ENCODE assay signal across 1 cellular context in the genomic region with DNA sequence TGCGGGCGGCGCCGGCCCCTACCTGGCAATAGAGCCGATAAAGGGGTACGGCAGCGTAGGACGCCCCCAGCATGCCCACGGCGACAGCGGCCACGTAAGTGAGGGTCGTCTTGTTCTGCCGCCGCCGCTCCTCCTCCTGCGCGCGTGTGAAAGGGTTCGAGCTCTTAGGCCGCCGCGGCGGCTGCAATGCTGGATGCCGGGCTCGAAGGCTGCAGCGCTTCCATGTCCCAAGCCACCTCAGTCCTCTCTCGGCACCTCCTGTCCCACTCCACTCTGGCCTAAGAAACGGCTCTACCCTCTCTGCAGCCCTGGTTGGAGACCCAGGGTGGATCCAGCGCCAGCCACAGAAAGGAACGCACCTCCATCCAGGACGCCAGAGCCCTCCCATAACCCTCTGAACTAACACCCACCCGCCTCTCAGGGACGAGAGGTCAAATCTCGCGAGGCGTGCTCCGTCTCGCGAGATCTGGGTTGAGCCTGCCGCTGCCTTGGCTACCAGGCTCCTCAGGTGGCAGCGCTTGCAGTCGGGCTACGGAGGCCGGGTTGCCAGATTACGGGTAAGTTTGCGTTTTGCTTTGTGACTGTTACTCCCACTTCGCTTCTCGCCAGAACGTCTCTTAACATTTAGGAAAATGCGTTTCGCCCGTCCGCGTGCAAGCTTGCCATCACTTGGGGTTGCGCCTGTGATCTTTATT.
TF ChIP-seq lines count a peak whose summit lies in the region.

COX11 (minus strand) TSS at position 396 of the 695 bp plus-strand sequence; CDS start at position 388, 8 bp downstream.
STXBP4 (plus strand) TSS at position 507 of the 695 bp plus-strand sequence. CDS start 17,455 bp downstream, outside the sequence.

TF ChIP-seq in HepG2, 621 proteins besides CTCF, POLR2A, EP300 and RAD21 (continued from another document and continues in another):
- TF ChIP-seq, protein P1, sequence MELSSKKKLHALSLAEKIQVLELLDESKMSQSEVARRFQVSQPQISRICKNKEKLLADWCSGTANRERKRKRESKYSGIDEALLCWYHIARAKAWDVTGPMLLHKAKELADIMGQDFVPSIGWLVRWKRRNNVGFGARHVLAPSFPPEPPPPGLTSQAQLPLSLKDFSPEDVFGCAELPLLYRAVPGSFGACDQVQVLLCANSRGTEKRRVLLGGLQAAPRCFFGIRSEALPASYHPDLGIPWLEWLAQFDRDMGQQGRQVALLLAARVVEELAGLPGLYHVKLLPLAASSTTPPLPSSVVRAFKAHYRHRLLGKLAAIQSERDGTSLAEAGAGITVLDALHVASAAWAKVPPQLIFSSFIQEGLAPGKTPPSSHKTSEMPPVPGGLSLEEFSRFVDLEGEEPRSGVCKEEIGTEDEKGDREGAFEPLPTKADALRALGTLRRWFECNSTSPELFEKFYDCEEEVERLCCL (CRISPR knock-in tag; IDR thresholded peaks at IDR 0.05; ENCODE audit: borderline replicate concordance) = 0 out of 2 replicates have a peak, but pooled peaks have one; percentile 37
- TF ChIP-seq ZFP37 (CRISPR knock-in tag; IDR thresholded peaks at IDR 0.05; ENCODE audit: borderline replicate concordance) = peak; percentile 82
- TF ChIP-seq, protein P2, sequence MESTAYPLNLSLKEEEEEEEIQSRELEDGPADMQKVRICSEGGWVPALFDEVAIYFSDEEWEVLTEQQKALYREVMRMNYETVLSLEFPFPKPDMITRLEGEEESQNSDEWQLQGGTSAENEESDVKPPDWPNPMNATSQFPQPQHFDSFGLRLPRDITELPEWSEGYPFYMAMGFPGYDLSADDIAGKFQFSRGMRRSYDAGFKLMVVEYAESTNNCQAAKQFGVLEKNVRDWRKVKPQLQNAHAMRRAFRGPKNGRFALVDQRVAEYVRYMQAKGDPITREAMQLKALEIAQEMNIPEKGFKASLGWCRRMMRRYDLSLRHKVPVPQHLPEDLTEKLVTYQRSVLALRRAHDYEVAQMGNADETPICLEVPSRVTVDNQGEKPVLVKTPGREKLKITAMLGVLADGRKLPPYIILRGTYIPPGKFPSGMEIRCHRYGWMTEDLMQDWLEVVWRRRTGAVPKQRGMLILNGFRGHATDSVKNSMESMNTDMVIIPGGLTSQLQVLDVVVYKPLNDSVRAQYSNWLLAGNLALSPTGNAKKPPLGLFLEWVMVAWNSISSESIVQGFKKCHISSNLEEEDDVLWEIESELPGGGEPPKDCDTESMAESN (CRISPR knock-in tag; conservative IDR thresholded peaks at IDR 0.05) = peak; percentile 91; the same call in 1 of the 2 replicates
- no peak; the same call in 1 of the 2 replicates for TF ChIP-seq HOXA9 (CRISPR knock-in tag; IDR thresholded peaks at IDR 0.05; ENCODE audit: borderline replicate concordance)
- TF ChIP-seq ARID4A (CRISPR knock-in tag; IDR thresholded peaks at IDR 0.05; ENCODE audit: borderline replicate concordance) = peak; percentile 91
- TF ChIP-seq TARDBP (CRISPR knock-in tag; IDR thresholded peaks at IDR 0.05) = peak; percentile 80
- TF ChIP-seq ZNF781 (CRISPR knock-in tag; IDR thresholded peaks at IDR 0.05; ENCODE audit: borderline replicate concordance, not compliant biosample characterization) = peak; percentile 96
- TF ChIP-seq CBX2 (IDR thresholded peaks at IDR 0.05; ENCODE audit: low read depth, low read length) = no peak
- no peak for TF ChIP-seq CBX2 (CRISPR knock-in tag; IDR thresholded peaks at IDR 0.05; ENCODE audit: low read depth)
- peak; percentile 40; the same call in 1 of the 2 replicates for TF ChIP-seq MTF1 (CRISPR knock-in tag; IDR thresholded peaks at IDR 0.05)
- no peak for TF ChIP-seq ARNTL (CRISPR knock-in tag; IDR thresholded peaks at IDR 0.05)
- TF ChIP-seq, protein P3, sequence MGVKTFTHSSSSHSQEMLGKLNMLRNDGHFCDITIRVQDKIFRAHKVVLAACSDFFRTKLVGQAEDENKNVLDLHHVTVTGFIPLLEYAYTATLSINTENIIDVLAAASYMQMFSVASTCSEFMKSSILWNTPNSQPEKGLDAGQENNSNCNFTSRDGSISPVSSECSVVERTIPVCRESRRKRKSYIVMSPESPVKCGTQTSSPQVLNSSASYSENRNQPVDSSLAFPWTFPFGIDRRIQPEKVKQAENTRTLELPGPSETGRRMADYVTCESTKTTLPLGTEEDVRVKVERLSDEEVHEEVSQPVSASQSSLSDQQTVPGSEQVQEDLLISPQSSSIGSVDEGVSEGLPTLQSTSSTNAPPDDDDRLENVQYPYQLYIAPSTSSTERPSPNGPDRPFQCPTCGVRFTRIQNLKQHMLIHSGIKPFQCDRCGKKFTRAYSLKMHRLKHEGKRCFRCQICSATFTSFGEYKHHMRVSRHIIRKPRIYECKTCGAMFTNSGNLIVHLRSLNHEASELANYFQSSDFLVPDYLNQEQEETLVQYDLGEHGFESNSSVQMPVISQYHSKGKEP (CRISPR knock-in tag; IDR thresholded peaks at IDR 0.05) = no peak
- TF ChIP-seq ZNF430 (CRISPR knock-in tag; IDR thresholded peaks at IDR 0.05) = no peak; the same call in none of the 2 replicates
- no peak for TF ChIP-seq ZNF879 (CRISPR knock-in tag; IDR thresholded peaks at IDR 0.05)
- no peak; the same call in 1 of the 2 replicates for TF ChIP-seq ZNF546 (CRISPR knock-in tag; conservative IDR thresholded peaks at IDR 0.05)
- TF ChIP-seq PCBP2 (optimal IDR thresholded peaks at IDR 0.05; ENCODE audit: low read depth, low read length, poor library complexity, severe bottlenecking) = no peak
- peak; percentile 97 for TF ChIP-seq SP1 (IDR thresholded peaks at IDR 0.05)
- peak; percentile 45; the same call in 1 of the 2 replicates for TF ChIP-seq SP1 (CRISPR knock-in tag; IDR thresholded peaks at IDR 0.05)
- peak; percentile 96 for TF ChIP-seq PHF8 (CRISPR knock-in tag; IDR thresholded peaks at IDR 0.05)
- TF ChIP-seq IKZF4 (CRISPR knock-in tag; IDR thresholded peaks at IDR 0.05; ENCODE audit: borderline replicate concordance, low read depth, not compliant biosample characterization) = no peak
- no peak for TF ChIP-seq MLXIP (CRISPR knock-in tag; IDR thresholded peaks at IDR 0.05; ENCODE audit: borderline replicate concordance)
- TF ChIP-seq SALL2 (CRISPR knock-in tag; IDR thresholded peaks at IDR 0.05) = no peak
- TF ChIP-seq ZMYM3 (CRISPR knock-in tag; IDR thresholded peaks at IDR 0.05) = no peak
- TF ChIP-seq ZNF891 (CRISPR knock-in tag; IDR thresholded peaks at IDR 0.05) = no peak
- TF ChIP-seq HOXA7 (CRISPR knock-in tag; IDR thresholded peaks at IDR 0.05) = no peak
- peak; percentile 90 for TF ChIP-seq THAP11 (CRISPR knock-in tag; IDR thresholded peaks at IDR 0.05)
- TF ChIP-seq ZFP90 (CRISPR knock-in tag; IDR thresholded peaks at IDR 0.05; ENCODE audit: borderline replicate concordance) = 0 out of 2 replicates have a peak, but pooled peaks have one; percentile 27
- TF ChIP-seq, protein P4, sequence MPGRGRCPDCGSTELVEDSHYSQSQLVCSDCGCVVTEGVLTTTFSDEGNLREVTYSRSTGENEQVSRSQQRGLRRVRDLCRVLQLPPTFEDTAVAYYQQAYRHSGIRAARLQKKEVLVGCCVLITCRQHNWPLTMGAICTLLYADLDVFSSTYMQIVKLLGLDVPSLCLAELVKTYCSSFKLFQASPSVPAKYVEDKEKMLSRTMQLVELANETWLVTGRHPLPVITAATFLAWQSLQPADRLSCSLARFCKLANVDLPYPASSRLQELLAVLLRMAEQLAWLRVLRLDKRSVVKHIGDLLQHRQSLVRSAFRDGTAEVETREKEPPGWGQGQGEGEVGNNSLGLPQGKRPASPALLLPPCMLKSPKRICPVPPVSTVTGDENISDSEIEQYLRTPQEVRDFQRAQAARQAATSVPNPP (CRISPR knock-in tag; IDR thresholded peaks at IDR 0.05) = peak; percentile 58; the same call in 1 of the 2 replicates
- peak; percentile 77; the same call in 1 of the 2 replicates for TF ChIP-seq MAX (IDR thresholded peaks at IDR 0.05)
- TF ChIP-seq CC2D1A (CRISPR knock-in tag; IDR thresholded peaks at IDR 0.05) = 0 out of 2 replicates have a peak, but pooled peaks have one; percentile 4
- peak; percentile 73 for TF ChIP-seq ZNF44 (CRISPR knock-in tag; IDR thresholded peaks at IDR 0.05)
- peak; percentile 95 for TF ChIP-seq ZFP91 (CRISPR knock-in tag; IDR thresholded peaks at IDR 0.05; ENCODE audit: borderline replicate concordance)
- peak; percentile 46; the same call in 1 of the 2 replicates for TF ChIP-seq ZBTB7A (CRISPR knock-in tag; IDR thresholded peaks at IDR 0.05)
- TF ChIP-seq TAF1 (CRISPR knock-in tag; IDR thresholded peaks at IDR 0.05) = peak; percentile 95
- TF ChIP-seq NCOA5 (CRISPR knock-in tag; IDR thresholded peaks at IDR 0.05) = no peak
- TF ChIP-seq, protein P5, sequence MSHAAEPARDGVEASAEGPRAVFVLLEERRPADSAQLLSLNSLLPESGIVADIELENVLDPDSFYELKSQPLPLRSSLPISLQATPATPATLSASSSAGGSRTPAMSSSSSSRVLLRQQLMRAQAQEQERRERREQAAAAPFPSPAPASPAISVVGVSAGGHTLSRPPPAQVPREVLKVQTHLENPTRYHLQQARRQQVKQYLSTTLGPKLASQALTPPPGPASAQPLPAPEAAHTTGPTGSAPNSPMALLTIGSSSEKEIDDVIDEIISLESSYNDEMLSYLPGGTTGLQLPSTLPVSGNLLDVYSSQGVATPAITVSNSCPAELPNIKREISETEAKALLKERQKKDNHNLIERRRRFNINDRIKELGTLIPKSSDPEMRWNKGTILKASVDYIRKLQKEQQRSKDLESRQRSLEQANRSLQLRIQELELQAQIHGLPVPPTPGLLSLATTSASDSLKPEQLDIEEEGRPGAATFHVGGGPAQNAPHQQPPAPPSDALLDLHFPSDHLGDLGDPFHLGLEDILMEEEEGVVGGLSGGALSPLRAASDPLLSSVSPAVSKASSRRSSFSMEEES (CRISPR knock-in tag; IDR thresholded peaks at IDR 0.05) = peak; percentile 72
- no peak; the same call in 1 of the 2 replicates for TF ChIP-seq RFXANK (CRISPR knock-in tag; IDR thresholded peaks at IDR 0.05)
- TF ChIP-seq KLF6 (CRISPR knock-in tag; IDR thresholded peaks at IDR 0.05) = peak; percentile 49; the same call in 1 of the 2 replicates
- TF ChIP-seq RARG (CRISPR knock-in tag; IDR thresholded peaks at IDR 0.05; ENCODE audit: low read depth) = no peak
- TF ChIP-seq KAT8 (CRISPR knock-in tag; IDR thresholded peaks at IDR 0.05) = peak; percentile 88
- TF ChIP-seq CBX1 (IDR thresholded peaks at IDR 0.05; ENCODE audit: low read depth) = peak; percentile 82
